In the genomic region with DNA sequence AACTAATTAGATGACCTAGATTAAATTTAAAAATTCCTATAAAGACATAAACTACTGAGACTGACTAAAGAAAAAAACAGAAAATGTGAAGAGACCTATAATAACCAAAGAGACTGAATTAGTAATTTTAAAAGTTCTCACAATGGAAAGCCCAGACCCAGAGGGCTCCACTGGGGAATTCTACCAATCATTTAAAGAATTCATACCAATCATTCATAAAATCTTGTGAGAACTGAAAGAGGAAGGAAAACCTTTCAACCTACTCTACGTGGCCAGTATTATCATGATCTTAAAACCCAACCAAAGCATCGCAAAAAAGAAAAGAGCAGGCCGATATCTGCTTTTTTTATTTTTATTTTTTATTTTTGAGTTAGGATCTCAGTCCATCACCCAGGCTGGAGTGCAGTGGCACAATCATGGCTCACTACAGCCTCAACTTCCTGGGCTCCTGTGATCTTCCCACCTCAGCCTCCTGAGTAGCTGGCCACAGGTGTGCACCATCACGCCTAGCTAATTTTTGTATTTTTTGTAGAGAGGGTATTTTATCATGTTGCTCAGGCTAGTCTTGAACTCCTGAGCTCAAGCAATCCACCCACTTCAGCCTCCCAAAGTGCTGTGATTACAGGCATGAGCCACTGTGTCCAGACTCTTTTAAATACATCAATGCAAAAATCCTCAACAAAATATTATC, we compare ENCODE assay signal across 19 cellular contexts. TPM values are rescaled to one million over a fixed set of nuclear protein-coding genes. Genes with fewer than 3 reads are reported as not detected.
DNase-seq lines count a peak whose midpoint lies in the region; ATAC-seq and TF ChIP-seq lines count a peak whose summit lies in the region.
"Had no signal": no experiment of that assay in that cellular context is flagged by ENCODE, and none has a peak within 500 bp of the region (broad histone marks: within the 10 kb centered on the region; RNA-seq: fewer than 3 reads in every experiment).

No MANE protein-coding gene starts in this region.

- H3K18ac ChIP-seq in mesenchymal stem cell (ENCODE audit: low read depth in 1 of 2, low read length in 2 of 2): no peak overlapping the region

- no peaks in the 10 kb centered on the region for H3K4me1 ChIP-seq in mesenchymal stem cell (ENCODE audit: control insufficient read depth, insufficient read depth, low read depth, low read length)
- H3K4me1 ChIP-seq: BLaER1, prostate gland had no signal

- no peaks in the 10 kb centered on the region for H3K36me3 ChIP-seq in mesenchymal stem cell (ENCODE audit: control insufficient read depth in 1 of 2, insufficient read depth in 2 of 2, low read depth in 1 of 2, low read length in 2 of 2)
- H3K36me3 ChIP-seq: BLaER1, prostate gland had no signal

- H4K91ac ChIP-seq in mesenchymal stem cell (ENCODE audit: low read length): no peak overlapping the region

- no peaks in the 10 kb centered on the region; the same call in 1 of the 2 replicates for H3K9me3 Mint-ChIP-seq in HFFc6
- H3K9me3 Mint-ChIP-seq: activated naive CD4-positive, alpha-beta T cell treated with anti-CD3 and anti-CD28 coated beads for 36 hours; central memory CD8-positive, alpha-beta T cell; T-helper 2 cell treated with Interferon-gamma antibody and Interleukin-4, amounts not matched to agents 5 μg/mL and 100 μg/mL, for 36 hours had no signal

- H3K4me3 ChIP-seq in mesenchymal stem cell (ENCODE audit: insufficient read depth in 1 of 2, low read depth in 1 of 2, low read length in 2 of 2): no peak overlapping the region
- H3K4me3 ChIP-seq: BLaER1, PC-9, prostate gland had no signal

- no peak overlapping the region for H2BK12ac ChIP-seq in mesenchymal stem cell (ENCODE audit: low read length in 2 of 2)

- H3K9me3 ChIP-seq in mesenchymal stem cell (ENCODE audit: control insufficient read depth, low read length): no peaks in the 10 kb centered on the region
- H3K9me3 ChIP-seq: prostate gland had no signal

- H3K23ac ChIP-seq in mesenchymal stem cell (ENCODE audit: low read length in 2 of 2): no peak overlapping the region

- H3K4ac ChIP-seq in mesenchymal stem cell (ENCODE audit: low read depth in 1 of 2, low read length in 2 of 2): no peak overlapping the region

- H3K27ac ChIP-seq in mesenchymal stem cell (ENCODE audit: low read length, poor library complexity, severe bottlenecking): no peak overlapping the region
- H3K27ac ChIP-seq: BLaER1, HL-60, PC-9, prostate gland had no signal

- H4K8ac ChIP-seq in mesenchymal stem cell (ENCODE audit: low read length): no peak overlapping the region

- TF ChIP-seq CTCF in HFFc6 (IDR thresholded peaks at IDR 0.05): no peak

- H3K4me2 ChIP-seq in mesenchymal stem cell (ENCODE audit: low read length, poor library complexity, severe bottlenecking): no peak overlapping the region
- H3K4me2 ChIP-seq: BLaER1, PC-9 had no signal

- no peak overlapping the region for H3K27ac Mint-ChIP-seq in HFFc6
- H3K27ac Mint-ChIP-seq: activated CD8-positive, alpha-beta T cell treated with anti-CD3 and anti-CD28 coated beads, Interleukin-2, amount 10 ng/mL, durations not matched to agents 7 days and 5 days; activated naive CD4-positive, alpha-beta T cell treated with anti-CD3 and anti-CD28 coated beads for 36 hours; T-helper 2 cell treated with Interferon-gamma antibody and Interleukin-4, amounts not matched to agents 5 μg/mL and 100 μg/mL, for 36 hours had no signal

- ATAC-seq in GM18861 (IDR thresholded peaks at IDR 0.05; ENCODE audit: unreplicated experiment) (peak; percentile 98), GM21390 (IDR thresholded peaks at IDR 0.05; ENCODE audit: unreplicated experiment) (peak; percentile 97), HG02943 (IDR thresholded peaks at IDR 0.05; ENCODE audit: low read depth, unreplicated experiment) (peak; percentile 85), HG03521 (IDR thresholded peaks at IDR 0.05; ENCODE audit: unreplicated experiment) (peak; percentile 91)
- ATAC-seq: activated CD8-positive, alpha-beta T cell treated with anti-CD3 and anti-CD28 coated beads, Interleukin-2, amount 10 ng/mL, durations not matched to agents 7 days and 5 days; stimulated activated naive CD8-positive, alpha-beta T cell treated with anti-CD3 and anti-CD28 coated beads, Interleukin-15, Interleukin-2, amounts not matched to agents 100 U/mL and 50 U/mL, for 24 hours had no signal

- no peak overlapping the region for H2BK15ac ChIP-seq in mesenchymal stem cell (ENCODE audit: low read depth, poor library complexity, severe bottlenecking)

- no peak overlapping the region for H2AK5ac ChIP-seq in mesenchymal stem cell (ENCODE audit: low read length, severe bottlenecking)

- H3K36me3 Mint-ChIP-seq in HFFc6 (ENCODE audit: low read depth): peaks cover 16% of the 10 kb centered on the region; the same call in 1 of the 2 replicates

- no peak overlapping the region for H3K4me3 Mint-ChIP-seq in HFFc6
- H3K4me3 Mint-ChIP-seq: activated CD8-positive, alpha-beta T cell treated with anti-CD3 and anti-CD28 coated beads, Interleukin-2, amount 10 ng/mL, durations not matched to agents 7 days and 5 days; activated naive CD4-positive, alpha-beta T cell treated with anti-CD3 and anti-CD28 coated beads for 36 hours; central memory CD8-positive, alpha-beta T cell; T-helper 2 cell treated with Interferon-gamma antibody and Interleukin-4, amounts not matched to agents 5 μg/mL and 100 μg/mL, for 36 hours had no signal

- H3K14ac ChIP-seq in mesenchymal stem cell (ENCODE audit: low read length in 2 of 2): no peak overlapping the region

- peaks cover 19% of the 10 kb centered on the region for H3K4me1 Mint-ChIP-seq in HFFc6 (ENCODE audit: low read depth)
- H3K4me1 Mint-ChIP-seq: central memory CD8-positive, alpha-beta T cell had no signal

- no peak for DNase-seq in mesenchymal stem cell
- no peak for DNase-seq in foreskin melanocyte
- no peak for DNase-seq in HFFc6
- no peak for DNase-seq in CD1c-positive myeloid dendritic cell (ENCODE audit: extremely low spot score)
- DNase-seq: activated CD8-positive, alpha-beta T cell treated with anti-CD3 and anti-CD28 coated beads, Interleukin-2, amount 10 ng/mL, durations not matched to agents 7 days and 5 days; activated naive CD4-positive, alpha-beta T cell treated with anti-CD3 and anti-CD28 coated beads for 36 hours; erythroblast; PC-9; stimulated activated CD4-positive, alpha-beta T cell treated with anti-CD3 and anti-CD28 coated beads, Interleukin-1b, Interleukin-23, amount 100 ng/mL, for 48 hours; stimulated activated naive CD8-positive, alpha-beta T cell treated with anti-CD3 and anti-CD28 coated beads, Interleukin-15, Interleukin-2, amounts not matched to agents 100 U/mL and 50 U/mL, for 24 hours had no signal

- H3K9ac ChIP-seq in mesenchymal stem cell (ENCODE audit: low read length): no peak overlapping the region
- H3K9ac ChIP-seq: BLaER1 had no signal

- H2AFZ ChIP-seq in mesenchymal stem cell (ENCODE audit: low read depth, low read length): no peak overlapping the region
- H2AFZ ChIP-seq: PC-9 had no signal

- H2BK120ac ChIP-seq in mesenchymal stem cell (ENCODE audit: low read depth, low read length): no peak overlapping the region

- H2BK5ac ChIP-seq in mesenchymal stem cell (ENCODE audit: low read depth, low read length, poor library complexity, severe bottlenecking): no peak overlapping the region

- H3K27me3 Mint-ChIP-seq in HFFc6 (ENCODE audit: insufficient read depth): no peaks in the 10 kb centered on the region

- no CpG with 5 or more reads among the region's 4 CpGs for WGBS in mesenchymal stem cell

- H3K79me1 ChIP-seq in mesenchymal stem cell (replicated peaks; ENCODE audit: low read length, poor library complexity, severe bottlenecking): no peaks in the 10 kb centered on the region

- H3K27me3 ChIP-seq in mesenchymal stem cell (ENCODE audit: control insufficient read depth in 1 of 2, insufficient read depth in 1 of 2, low read length in 2 of 2): no peaks in the 10 kb centered on the region
- H3K27me3 ChIP-seq: BLaER1 had no signal

RNA-seq across cellular contexts. Expression of a gene that starts 48.6 kb away (rescaled TPM):
- 2.3 TPM for polyA plus RNA-seq in mesenchymal stem cell (2013, experiment 1 of 2)
- 2.2 TPM for polyA plus RNA-seq in mesenchymal stem cell (2013, experiment 2 of 2)
- total RNA-seq in HFFc6 (2021; fragmentation: NEBNext Ultra II Directional; extraction: Animal tissue kit (Norgen Biotek cat#: 25700)): 1 to 10 TPM; 1.2 to 2.2 (median 1.6) TPM
- total RNA-seq: activated CD8-positive, alpha-beta T cell treated with anti-CD3 and anti-CD28 coated beads, Interleukin-2, amount 10 ng/mL, durations not matched to agents 7 days and 5 days had no signal
